ENCODE assay signal across 11 cellular contexts in the genomic region with DNA sequence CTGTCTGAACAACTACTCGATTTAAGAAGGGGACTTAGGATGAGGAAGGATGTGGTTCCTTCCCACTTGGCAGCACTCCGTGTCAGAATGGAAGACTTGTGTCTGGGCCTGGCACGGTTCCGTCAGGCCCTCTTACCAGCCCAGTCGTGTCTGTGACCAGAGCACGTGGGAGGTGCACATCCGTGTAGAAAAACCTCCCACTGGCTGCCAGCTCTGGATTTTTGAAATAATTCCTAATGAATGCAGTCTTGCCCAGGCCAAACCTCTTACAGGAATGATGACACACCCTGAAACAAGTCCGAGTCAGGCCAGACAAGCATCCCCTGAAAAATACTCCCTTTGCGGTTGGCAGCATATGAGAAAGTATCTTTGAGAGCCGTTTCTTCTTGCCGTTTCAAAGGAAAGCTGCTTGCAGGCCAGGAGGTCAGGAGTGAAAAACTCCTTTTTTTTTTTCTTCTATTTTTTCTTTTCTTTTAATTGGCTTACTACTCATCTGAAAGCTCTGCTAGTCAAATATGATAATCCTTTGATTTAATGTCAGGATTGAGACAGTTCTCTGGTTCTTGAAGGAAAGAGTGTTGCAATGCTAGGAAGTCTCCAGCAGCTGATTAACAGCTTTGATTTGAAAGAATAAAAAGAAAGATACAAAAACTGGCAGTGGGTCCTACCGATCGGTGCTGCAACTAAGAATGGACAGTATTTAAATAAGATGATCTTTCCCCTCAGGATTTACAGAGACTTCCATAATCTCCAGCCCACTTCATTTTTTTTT. TPM values are rescaled to one million over a fixed set of nuclear protein-coding genes. Genes with fewer than 3 reads are reported as not detected.
DNase-seq lines count a peak whose midpoint lies in the region; ATAC-seq and TF ChIP-seq lines count a peak whose summit lies in the region.
"Had no signal": no experiment of that assay in that cellular context is flagged by ENCODE, and none has a peak within 500 bp of the region (broad histone marks: within the 10 kb centered on the region; RNA-seq: fewer than 3 reads in every experiment).

No MANE protein-coding gene starts in this region.

- ATAC-seq in HG03520 (IDR thresholded peaks at IDR 0.05; ENCODE audit: unreplicated experiment) (no peak), GM18505 (IDR thresholded peaks at IDR 0.05; ENCODE audit: unreplicated experiment) (no peak)

- H3K9me3 ChIP-seq in esophagus (ENCODE audit: control insufficient read depth in 2 of 2, insufficient read depth in 1 of 2, low read depth in 1 of 2, low read length in 1 of 2) = no peaks in the 10 kb centered on the region

- DNase-seq in ACHN (peak; percentile 53), NCI-H82 treated with DMSO at 0.1 percent for 48 hours (lab: John Stamatoyannopoulos, UW; ENCODE audit: unreplicated experiment) (peak; percentile 19), myocyte (ENCODE audit: low read depth) (peak; percentile 96), cerebellum (ENCODE audit: low spot score) (no peak), NCI-H2107 treated with DMSO at 0.1 percent for 48 hours (lab: John Stamatoyannopoulos, UW; ENCODE audit: unreplicated experiment) (no peak)
- DNase-seq: activated naive CD4-positive, alpha-beta T cell; COR-L47 had no signal

- in situ Hi-C loops in ACHN (cut with HindIII; ENCODE audit: low pct_ligation_motif_present, low pct_unique_long_range_greater_than_20kb, low sequenced_read_pairs) = no loop called here

- TF ChIP-seq POLR2A in GM18505 (IDR thresholded peaks at IDR 0.05; ENCODE audit: borderline replicate concordance, extremely low read depth, insufficient read depth, insufficient read length) = no peak

- H3K36me3 ChIP-seq in esophagus (ENCODE audit: control insufficient read depth in 2 of 2, insufficient read depth in 2 of 2, low read length in 1 of 2) = no peaks in the 10 kb centered on the region

- no peak overlapping the region for H3K4me3 ChIP-seq in esophagus (ENCODE audit: low read depth in 1 of 2, low read length in 2 of 2)

- H3K4me1 ChIP-seq in esophagus (ENCODE audit: control insufficient read depth in 2 of 2, insufficient read depth in 2 of 2, low read length in 1 of 2) = peaks cover 0 to 11% of the 10 kb centered on the region in 2 donors

- 22 to 46% methylated on average over 13 of the region's 13 CpGs for whole genome bisulfite sequencing in esophagus, 2 donors

- H3K27ac ChIP-seq in esophagus (ENCODE audit: low read depth in 2 of 2, low read length in 1 of 2) = peak overlapping the region; percentile 81 to 90
- H3K27ac ChIP-seq: HL-60 had no signal

- H3K27me3 ChIP-seq in esophagus (ENCODE audit: control insufficient read depth in 1 of 2, insufficient read depth in 2 of 2, low read length in 2 of 2) = no peaks in the 10 kb centered on the region

RNA-seq across cellular contexts. Expression of a gene that starts 19.8 kb away (rescaled TPM):
- polyA plus RNA-seq in esophagus = 10 to 100 TPM in 1 of 2 donors, 1 to 10 TPM in 1; 5.9 to 14.5 TPM
- total RNA-seq in myocyte = 6.0 and 8.4 TPM in 2 replicates
- 21.9 TPM for polyA plus RNA-seq in myocyte (2012)
- total RNA-seq in cerebellum = 6.4 TPM

Comparison
In these comparisons a context has a peak if more than half of its experiments do, and no peak if none do; other contexts are left out.
1. DNase-seq: peak in ACHN (single experiment), NCI-H82 treated with DMSO at 0.1 percent for 48 hours (single experiment) and myocyte (single experiment); none in cerebellum (single experiment) and NCI-H2107 treated with DMSO at 0.1 percent for 48 hours (single experiment).